In the genomic region with DNA sequence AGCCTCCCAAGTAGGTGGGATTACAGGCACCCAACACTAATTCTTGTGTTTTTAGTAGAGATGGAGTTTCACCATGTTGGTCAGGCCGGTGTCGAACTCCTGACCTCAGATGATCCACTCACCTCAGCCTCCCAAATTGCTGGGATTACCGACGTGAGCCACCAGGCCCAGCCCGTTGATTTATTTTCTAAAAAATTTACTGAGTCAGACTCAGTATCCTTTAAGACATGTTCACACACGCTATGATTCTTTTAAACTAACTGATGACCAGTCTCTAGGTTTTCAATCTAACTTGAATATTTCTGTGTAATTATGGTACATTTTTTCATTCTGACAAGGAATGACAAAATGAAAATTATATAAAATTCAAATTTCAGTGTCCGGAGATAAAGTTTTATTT, we compare ENCODE assay signal across 11 cellular contexts.
"Had no signal": no experiment of that assay in that cellular context is flagged by ENCODE, and none has a peak within 500 bp of the region (broad histone marks: within the 10 kb centered on the region; RNA-seq: fewer than 3 reads in every experiment).

No MANE protein-coding gene starts in this region.

- H3K4me3 ChIP-seq: GM23248, GM23338, HAP-1 had no signal

- H3K9me3 Mint-ChIP-seq: GM23338, HFFc6 had no signal

- H3K4me1 Mint-ChIP-seq: GM23338, H9 had no signal

- DNase-seq: GM23248, GOT3, H7, H9, HCEC 1CT, HFFc6 had no signal

- ATAC-seq: GM23338, HCT116 had no signal

- H3K36me3 ChIP-seq: HAP-1 had no signal

- H3K27ac ChIP-seq: GM23248 had no signal

- H3K4me3 Mint-ChIP-seq: GM23338, H9, HFFc6 had no signal

- H3K27ac Mint-ChIP-seq: GM23338, H9, HFFc6 had no signal

- H3K9me3 ChIP-seq: HAP-1 had no signal

- FAIRE-seq: H1, H54 had no signal

- H3K4me1 ChIP-seq: HAP-1 had no signal
